8 cellular contexts compared by ENCODE assay signal in genomic region chr20:35662541-35662940, GRCh38. TPM values are rescaled to one million over a fixed set of nuclear protein-coding genes. Genes with fewer than 3 reads are reported as not detected.
DNase-seq lines count a peak whose midpoint lies in the region; ATAC-seq, FAIRE-seq and TF ChIP-seq lines count a peak whose summit lies in the region.

No MANE protein-coding gene starts in this region.

- H3K4me1 ChIP-seq in BLaER1 treated with 17β-estradiol and CSF1 and Interleukin-3, amounts not matched to agents 10 nM and 100 nM = peaks cover 29 to 56% (median 41%) of the 10 kb centered on the region in 10 experiments
- H3K4me1 ChIP-seq in small intestine (ENCODE audit: control insufficient read depth in 2 of 2, insufficient read depth in 1 of 2, low read depth in 1 of 2, low read length in 1 of 2) = peaks cover 3 to 11% of the 10 kb centered on the region in 2 donors

- peaks cover 0 to 4% (median 0%) of the 10 kb centered on the region in 11 experiments; a peak in 1 of 22 replicates for H3K9me3 ChIP-seq in BLaER1 treated with 17β-estradiol and CSF1 and Interleukin-3, amounts not matched to agents 10 nM and 100 nM (replicated peaks in 1 of 11)
- no peaks in the 10 kb centered on the region for H3K9me3 ChIP-seq in small intestine (ENCODE audit: control insufficient read depth, low read depth)

- H3K4me2 ChIP-seq in BLaER1 treated with 17β-estradiol and CSF1 and Interleukin-3, amounts not matched to agents 10 nM and 100 nM = peak overlapping the region; percentile 86 to 98 (median 92)

- peak overlapping the region in 1 of 11 experiments; percentile 99; a peak in 2 of 22 replicates for H3K27ac ChIP-seq in BLaER1 treated with 17β-estradiol and CSF1 and Interleukin-3, amounts not matched to agents 10 nM and 100 nM
- no peak overlapping the region for H3K27ac ChIP-seq in small intestine (ENCODE audit: low read depth in 1 of 2, low read length in 1 of 2)

- H4K20me1 ChIP-seq in BLaER1 treated with 17β-estradiol and CSF1 and Interleukin-3, amounts not matched to agents 10 nM and 100 nM = peaks cover 63 to 68% (median 66%) of the 10 kb centered on the region in 11 experiments

- FAIRE-seq in small intestine (lab: Jason Lieb, UNC) = no peak

- peaks cover 30% of the 10 kb centered on the region for H3K36me3 Mint-ChIP-seq in central memory CD8-positive, alpha-beta T cell (ENCODE audit: insufficient read depth)
- H3K36me3 Mint-ChIP-seq in nephron progenitor cell (ENCODE audit: low read depth) = peaks cover 41% of the 10 kb centered on the region

- no peaks in the 10 kb centered on the region for H3K9me3 Mint-ChIP-seq in central memory CD8-positive, alpha-beta T cell
- peaks cover 16% of the 10 kb centered on the region for H3K9me3 Mint-ChIP-seq in nephron progenitor cell

- H3K27ac Mint-ChIP-seq in central memory CD8-positive, alpha-beta T cell (ENCODE audit: low read depth) = peak overlapping the region; percentile 99
- H3K27ac Mint-ChIP-seq in nephron progenitor cell = no peak overlapping the region

- H3K9ac ChIP-seq in BLaER1 treated with 17β-estradiol and CSF1 and Interleukin-3, amounts not matched to agents 10 nM and 100 nM = peak overlapping the region in 10 of 11 experiments; percentile 94 to 99 (median 98); a peak in 17 of 22 replicates

- no peaks in the 10 kb centered on the region for H3K27me3 ChIP-seq in BLaER1 treated with 17β-estradiol and CSF1 and Interleukin-3, amounts not matched to agents 10 nM and 100 nM
- H3K27me3 ChIP-seq in small intestine (ENCODE audit: control insufficient read depth in 2 of 2, insufficient read depth in 2 of 2, low read length in 2 of 2) = no peaks in the 10 kb centered on the region

- 0 to 12% (median 7%) methylated on average over 2 of the region's 2 CpGs for WGBS in small intestine, 3 donors

- peak overlapping the region; percentile 83 to 95 (median 89) for H3K4me3 ChIP-seq in BLaER1 treated with 17β-estradiol and CSF1 and Interleukin-3, amounts not matched to agents 10 nM and 100 nM
- H3K4me3 ChIP-seq in LNCaP clone FGC (ENCODE audit: low read depth, low read length) (peak overlapping the region; percentile 81), small intestine (ENCODE audit: low read depth in 1 of 2, low read length in 2 of 2) (peak overlapping the region in 1 of 2 donors; percentile 33)

- H3K4me3 Mint-ChIP-seq in central memory CD8-positive, alpha-beta T cell = peak overlapping the region; percentile 85
- H3K4me3 Mint-ChIP-seq in nephron progenitor cell = peak overlapping the region; percentile 88

- no peaks in the 10 kb centered on the region for H3K27me3 Mint-ChIP-seq in central memory CD8-positive, alpha-beta T cell
- H3K27me3 Mint-ChIP-seq in nephron progenitor cell (ENCODE audit: low read depth, poor library complexity) = peaks cover 3% of the 10 kb centered on the region

- DNase-seq in LNCaP clone FGC (ENCODE audit: low read depth) (no peak), nephron progenitor cell (no peak), small intestine (no peak), NCI-H2081 treated with DMSO at 0.1 percent for 48 hours (lab: John Stamatoyannopoulos, UW) (no peak)
- no peak for DNase-seq in central memory CD8-positive, alpha-beta T cell (ENCODE audit: low spot score in 2 of 2)

- peaks cover 66% of the 10 kb centered on the region for H3K4me1 Mint-ChIP-seq in central memory CD8-positive, alpha-beta T cell
- peaks cover 47% of the 10 kb centered on the region for H3K4me1 Mint-ChIP-seq in nephron progenitor cell

- no peak for ATAC-seq in central memory CD8-positive, alpha-beta T cell (replicated peaks; ENCODE audit: extremely low read depth, poor library complexity, severe bottlenecking)
- ATAC-seq in GM19397 (IDR thresholded peaks at IDR 0.05; ENCODE audit: unreplicated experiment) (no peak), GM21619 (IDR thresholded peaks at IDR 0.05; ENCODE audit: unreplicated experiment) (no peak)

- H3K36me3 ChIP-seq in BLaER1 treated with 17β-estradiol and CSF1 and Interleukin-3, amounts not matched to agents 10 nM and 100 nM = peaks cover 3 to 35% (median 15%) of the 10 kb centered on the region in 11 experiments; a peak in 20 of 22 replicates
- no peaks in the 10 kb centered on the region for H3K36me3 ChIP-seq in small intestine (ENCODE audit: control insufficient read depth in 2 of 2, insufficient read depth in 2 of 2, low read length in 2 of 2)

- TF ChIP-seq CTCF in LNCaP clone FGC (IDR thresholded peaks at IDR 0.05; ENCODE audit: control insufficient read depth, extremely low read depth, insufficient read depth) (no peak), nephron progenitor cell (IDR thresholded peaks at IDR 0.05) (no peak)

RNA-seq across cellular contexts. Expression of gene CPNE1, which starts 2.2 kb away (rescaled TPM):
- 100 to 1,000 TPM in 2 of 3 donors, 10 to 100 TPM in 1; 94.3 to 127 (median 100) TPM for polyA plus RNA-seq in small intestine

RNA-seq across cellular contexts. Expression of gene RBM12, which starts 2.2 kb away (rescaled TPM):
- polyA plus RNA-seq in small intestine = 10 to 100 TPM in 1 of 3 donors, 1 to 10 TPM in 2; 6.9 to 16.2 (median 8.9) TPM

RNA-seq across cellular contexts. Expression of gene NFS1, which starts 36.6 kb away (rescaled TPM):
- 10 to 100 TPM; 21.9 to 39.6 (median 29.0) TPM for polyA plus RNA-seq in small intestine

RNA-seq across cellular contexts. Expression of gene ROMO1, which starts 36.7 kb away (rescaled TPM):
- polyA plus RNA-seq in small intestine = 100 to 1,000 TPM; 358 to 755 (median 646) TPM

RNA-seq across cellular contexts. Expression of gene SPAG4, which starts 46.9 kb away (rescaled TPM):
- 10 to 100 TPM in 1 of 3 donors, 1 to 10 TPM in 2; 1.3 to 10.5 (median 2.8) TPM for polyA plus RNA-seq in small intestine
